ENCODE assay signal across 2 cellular contexts in genomic region chr7:2757904-2758672, GRCh38.
TF ChIP-seq lines count a peak whose summit lies in the region.

No MANE protein-coding gene starts in this region.

TF ChIP-seq in IMR-90, 13 proteins besides CTCF, POLR2A, EP300 and RAD21 (continued from another document):
- TF ChIP-seq ELK1 (IDR thresholded peaks at IDR 0.05; ENCODE audit: borderline replicate concordance, low read depth, low read length) = no peak
- peak; percentile 100 for TF ChIP-seq FOS (IDR thresholded peaks at IDR 0.05; ENCODE audit: low read depth, low read length)
- peak; percentile 70 for TF ChIP-seq BHLHE40 (IDR thresholded peaks at IDR 0.05; ENCODE audit: low read depth, low read length)
- TF ChIP-seq NFE2L2 (IDR thresholded peaks at IDR 0.05; ENCODE audit: low read depth, low read length) = peak; percentile 88
- TF ChIP-seq SMC3 (IDR thresholded peaks at IDR 0.05; ENCODE audit: low read depth, low read length) = peak; percentile 3; the same call in 1 of the 2 replicates
- TF ChIP-seq MAFK (IDR thresholded peaks at IDR 0.05; ENCODE audit: low read depth, low read length) = peak; percentile 77
- peak; percentile 92 for TF ChIP-seq CEBPB (IDR thresholded peaks at IDR 0.05; ENCODE audit: low read depth, low read length)
- peak; percentile 43; the same call in 1 of the 2 replicates for TF ChIP-seq CHD1 (IDR thresholded peaks at IDR 0.05; ENCODE audit: low read depth, low read length)
- TF ChIP-seq RFX5 (IDR thresholded peaks at IDR 0.05; ENCODE audit: low read depth, low read length) = no peak

TF ChIP-seq in K562, 482 proteins besides CTCF, POLR2A, EP300 and RAD21 (continued from another document and continues in another):
- no peak for TF ChIP-seq REST (CRISPR knock-in tag; IDR thresholded peaks at IDR 0.05; ENCODE audit: low read depth)
- TF ChIP-seq ZNF3 (CRISPR knock-in tag; IDR thresholded peaks at IDR 0.05) = no peak
- peak; percentile 76 for TF ChIP-seq MAX (CRISPR knock-in tag; IDR thresholded peaks at IDR 0.05)
- TF ChIP-seq ESRRA (IDR thresholded peaks at IDR 0.05; ENCODE audit: borderline replicate concordance, low read depth) = peak; percentile 77
- no peak for TF ChIP-seq PHB (CRISPR knock-in tag; IDR thresholded peaks at IDR 0.05)
- 0 out of 2 replicates have a peak, but pooled peaks have one; percentile 46 for TF ChIP-seq GABPB1 (CRISPR knock-in tag; IDR thresholded peaks at IDR 0.05)
- peak; percentile 71 for TF ChIP-seq CXXC5 (CRISPR knock-in tag; IDR thresholded peaks at IDR 0.05)
- TF ChIP-seq MYNN (IDR thresholded peaks at IDR 0.05) = 0 out of 2 replicates have a peak, but pooled peaks have one; percentile 49
- no peak for TF ChIP-seq MYNN (CRISPR knock-in tag; IDR thresholded peaks at IDR 0.05)
- no peak for TF ChIP-seq SP2 (IDR thresholded peaks at IDR 0.05; ENCODE audit: extremely low read depth, low read depth, low read length, poor library complexity, severe bottlenecking)
- TF ChIP-seq PHF8 (IDR thresholded peaks at IDR 0.05; ENCODE audit: borderline replicate concordance, low read length) = no peak
- TF ChIP-seq SMC3 (conservative IDR thresholded peaks at IDR 0.05; ENCODE audit: insufficient read depth, low read depth, low read length) = no peak
- TF ChIP-seq RBM39 (optimal IDR thresholded peaks at IDR 0.05; ENCODE audit: low read depth, low read length) = no peak
- TF ChIP-seq NFE2 (IDR thresholded peaks at IDR 0.05; ENCODE audit: low read depth) = peak; percentile 94
- TF ChIP-seq ZNF224 (CRISPR knock-in tag; IDR thresholded peaks at IDR 0.05) = no peak
- TF ChIP-seq ZNF324 (CRISPR knock-in tag; IDR thresholded peaks at IDR 0.05) = no peak
- no peak for TF ChIP-seq ZNF830 (CRISPR knock-in tag; IDR thresholded peaks at IDR 0.05)
- no peak for TF ChIP-seq GTF2B (IDR thresholded peaks at IDR 0.05; ENCODE audit: extremely low read depth, insufficient read length)
- TF ChIP-seq E2F1 (CRISPR knock-in tag; IDR thresholded peaks at IDR 0.05) = no peak
- TF ChIP-seq TAL1 (IDR thresholded peaks at IDR 0.05) = peak; percentile 21; the same call in 1 of the 2 replicates
- TF ChIP-seq MAFG (tag; conservative IDR thresholded peaks at IDR 0.05) = peak; percentile 96
- TF ChIP-seq PTTG1 (tag; IDR thresholded peaks at IDR 0.05; ENCODE audit: low read depth) = no peak
- TF ChIP-seq ZNF184 (CRISPR knock-in tag; IDR thresholded peaks at IDR 0.05) = no peak
- peak; percentile 60; the same call in 1 of the 2 replicates for TF ChIP-seq ZBTB12 (CRISPR knock-in tag; IDR thresholded peaks at IDR 0.05)
- TF ChIP-seq POLR2G (IDR thresholded peaks at IDR 0.05; ENCODE audit: low read depth, low read length) = no peak
- TF ChIP-seq ZNF354B (CRISPR knock-in tag; IDR thresholded peaks at IDR 0.05) = no peak
- TF ChIP-seq DPF2 (IDR thresholded peaks at IDR 0.05) = peak; percentile 98
- TF ChIP-seq ZNF384 (IDR thresholded peaks at IDR 0.05; ENCODE audit: low read depth, low read length) = no peak
- TF ChIP-seq TEAD4 (IDR thresholded peaks at IDR 0.05; ENCODE audit: low read length) = peak; percentile 58
- TF ChIP-seq TEAD4 (CRISPR knock-in tag; IDR thresholded peaks at IDR 0.05; ENCODE audit: borderline replicate concordance) = no peak
- peak; percentile 56 for TF ChIP-seq ZFX (CRISPR knock-in tag; IDR thresholded peaks at IDR 0.05)
- TF ChIP-seq MTA1 (IDR thresholded peaks at IDR 0.05; ENCODE audit: borderline replicate concordance) = no peak; the same call in 1 of the 2 replicates
- no peak for TF ChIP-seq CLOCK (CRISPR knock-in tag; IDR thresholded peaks at IDR 0.05; ENCODE audit: borderline replicate concordance)
- TF ChIP-seq CREB3 (tag; conservative IDR thresholded peaks at IDR 0.05; ENCODE audit: low read depth) = 0 out of 2 replicates have a peak, but pooled peaks have one; percentile 18
- TF ChIP-seq KLF1 (tag; IDR thresholded peaks at IDR 0.05) = no peak
- no peak for TF ChIP-seq SAFB (IDR thresholded peaks at IDR 0.05; ENCODE audit: borderline replicate concordance, low read depth, low read length)
- TF ChIP-seq NCOA6 (IDR thresholded peaks at IDR 0.05) = no peak
- no peak for TF ChIP-seq E2F5 (CRISPR knock-in tag; IDR thresholded peaks at IDR 0.05)
- TF ChIP-seq ZNF316 (IDR thresholded peaks at IDR 0.05) = peak; percentile 98
- TF ChIP-seq SETDB1 (IDR thresholded peaks at IDR 0.05; ENCODE audit: low read length) = no peak
- TF ChIP-seq ESRRB (CRISPR knock-in tag; IDR thresholded peaks at IDR 0.05; ENCODE audit: borderline replicate concordance) = no peak
- TF ChIP-seq PBX2 (CRISPR knock-in tag; IDR thresholded peaks at IDR 0.05; ENCODE audit: low read depth) = no peak
- peak; percentile 73 for TF ChIP-seq PBX2 (tag; conservative IDR thresholded peaks at IDR 0.05; ENCODE audit: low read depth)
- TF ChIP-seq ZC3H4 (CRISPR knock-in tag; IDR thresholded peaks at IDR 0.05; ENCODE audit: borderline replicate concordance) = no peak
- no peak; the same call in 1 of the 2 replicates for TF ChIP-seq ZNF143 (CRISPR knock-in tag; IDR thresholded peaks at IDR 0.05)
- TF ChIP-seq ELF1 (tag; IDR thresholded peaks at IDR 0.05) = 0 out of 2 replicates have a peak, but pooled peaks have one; percentile 14
- TF ChIP-seq ZKSCAN3 (CRISPR knock-in tag; IDR thresholded peaks at IDR 0.05) = no peak
- no peak for TF ChIP-seq MCM7 (IDR thresholded peaks at IDR 0.05)
- TF ChIP-seq SIN3B (IDR thresholded peaks at IDR 0.05; ENCODE audit: low read depth) = no peak
- TF ChIP-seq ILF3 (IDR thresholded peaks at IDR 0.05; ENCODE audit: borderline replicate concordance) = no peak
- no peak for TF ChIP-seq HIVEP1 (CRISPR knock-in tag; IDR thresholded peaks at IDR 0.05)
- TF ChIP-seq ZNF431 (CRISPR knock-in tag; IDR thresholded peaks at IDR 0.05) = no peak
- no peak for TF ChIP-seq HDGF (IDR thresholded peaks at IDR 0.05)
- TF ChIP-seq RFX5 (IDR thresholded peaks at IDR 0.05; ENCODE audit: low read depth, low read length) = no peak
